8 cellular contexts compared by ENCODE assay signal in genomic region chr16:3718019-3718391, GRCh38. TPM values are rescaled to one million over a fixed set of nuclear protein-coding genes. Genes with fewer than 3 reads are reported as not detected.
DNase-seq lines count a peak whose midpoint lies in the region; ATAC-seq and TF ChIP-seq lines count a peak whose summit lies in the region.

No MANE protein-coding gene starts in this region.

- H3K9me2 ChIP-seq in Loucy (replicated peaks; ENCODE audit: low read depth, low read length), result no peaks in the 10 kb centered on the region

- no peak for TF ChIP-seq CTCF in AG10803 (conservative IDR thresholded peaks at IDR 0.05; ENCODE audit: low read length)
- no peak for TF ChIP-seq CTCF in Loucy (conservative IDR thresholded peaks at IDR 0.05; ENCODE audit: low read length)
- no peak for TF ChIP-seq CTCF in choroid plexus epithelial cell (conservative IDR thresholded peaks at IDR 0.05; ENCODE audit: low read depth, low read length)

- H4K20me1 ChIP-seq in Loucy (ENCODE audit: insufficient read depth, low read length, poor library complexity, severe bottlenecking), result no peaks in the 10 kb centered on the region

- no peaks in the 10 kb centered on the region for H3K36me3 ChIP-seq in Loucy (ENCODE audit: insufficient read depth, low read length)

- H3K9me3 Mint-ChIP-seq in naive thymus-derived CD8-positive, alpha-beta T cell, result no peaks in the 10 kb centered on the region

- H3K9ac ChIP-seq in Loucy (ENCODE audit: low read depth, low read length, poor library complexity, severe bottlenecking), result peak overlapping the region; percentile 82

- H3K4me2 ChIP-seq in Loucy (ENCODE audit: low read depth, low read length, poor library complexity, severe bottlenecking), result peak overlapping the region; percentile 66

- H3K79me2 ChIP-seq in Loucy (ENCODE audit: insufficient read depth, low read length), result peaks cover 12% of the 10 kb centered on the region

- H3K4me3 ChIP-seq in AG10803 (ENCODE audit: low read length) (peak overlapping the region; percentile 90), Loucy (ENCODE audit: low read length, poor library complexity, severe bottlenecking) (peak overlapping the region; percentile 80), choroid plexus epithelial cell (ENCODE audit: low read depth, low read length) (peak overlapping the region; percentile 95)

- H3F3A ChIP-seq in Loucy (ENCODE audit: low read depth), result no peaks in the 10 kb centered on the region

- no peaks in the 10 kb centered on the region for H3K27me3 Mint-ChIP-seq in naive thymus-derived CD8-positive, alpha-beta T cell

- peak overlapping the region; percentile 67 to 89 (median 82) for H3K4me3 Mint-ChIP-seq in naive thymus-derived CD8-positive, alpha-beta T cell

- peaks cover 0 to 11% (median 0%) of the 10 kb centered on the region in 3 donors for H3K36me3 Mint-ChIP-seq in naive thymus-derived CD8-positive, alpha-beta T cell

- peak overlapping the region; percentile 96 for H2AFZ ChIP-seq in Loucy (ENCODE audit: low read length)

- DNase-seq in AG10803 (ENCODE audit: low read depth), result no peak
- DNase-seq in choroid plexus epithelial cell (ENCODE audit: low read depth), result peak; percentile 18
- peak in 1 of 10 donors; percentile 8 for DNase-seq in naive thymus-derived CD8-positive, alpha-beta T cell
- DNase-seq in NCI-H2029 treated with DMSO at 0.1 percent for 48 hours (lab: John Stamatoyannopoulos, UW), result no peak
- DNase-seq in SIG-M5 treated with dmso at 0.1 percent for 504 hours (lab: John Stamatoyannopoulos, UW; ENCODE audit: unreplicated experiment), result no peak
- DNase-seq in GOT3 (lab: John Stamatoyannopoulos, UW), result no peak
- DNase-seq in LoVo (ENCODE audit: low spot score), result no peak

- peaks cover 16 to 42% (median 34%) of the 10 kb centered on the region in 4 donors for H3K4me1 Mint-ChIP-seq in naive thymus-derived CD8-positive, alpha-beta T cell

- no peak for ATAC-seq in naive thymus-derived CD8-positive, alpha-beta T cell

- no peaks in the 10 kb centered on the region for H3K27me3 ChIP-seq in Loucy (ENCODE audit: insufficient read depth, low read length, poor library complexity, severe bottlenecking)

- no peaks in the 10 kb centered on the region for H3K9me3 ChIP-seq in Loucy (ENCODE audit: insufficient read depth, low read depth, low read length)

- H3K27ac Mint-ChIP-seq in naive thymus-derived CD8-positive, alpha-beta T cell, result peak overlapping the region; percentile 75 to 97 (median 91)

- POLR2A ChIA-PET in naive thymus-derived CD8-positive, alpha-beta T cell (lab: Charles Lee), result interaction anchor here (0.6 to 1.4 kb wide), 9 partner anchors 14 to 591 kb away, joined by 3 to 4 read pairs (median 3); partner anchors contain the start of gene CREBBP

- peaks cover 3% of the 10 kb centered on the region for H3K4me1 ChIP-seq in Loucy (ENCODE audit: insufficient read depth, low read length, poor library complexity, severe bottlenecking)

RNA-seq across cellular contexts. Expression of gene TRAP1, which starts 0.7 kb away (rescaled TPM):
- 100 to 1,000 TPM; 155 to 158 TPM for total RNA-seq in naive thymus-derived CD8-positive, alpha-beta T cell
- 10 to 100 TPM; 57.1 to 79.1 (median 58.6) TPM for polyA plus RNA-seq in naive thymus-derived CD8-positive, alpha-beta T cell
